Comparison of ENCODE assay signal across 21 cellular contexts in the genomic region with DNA sequence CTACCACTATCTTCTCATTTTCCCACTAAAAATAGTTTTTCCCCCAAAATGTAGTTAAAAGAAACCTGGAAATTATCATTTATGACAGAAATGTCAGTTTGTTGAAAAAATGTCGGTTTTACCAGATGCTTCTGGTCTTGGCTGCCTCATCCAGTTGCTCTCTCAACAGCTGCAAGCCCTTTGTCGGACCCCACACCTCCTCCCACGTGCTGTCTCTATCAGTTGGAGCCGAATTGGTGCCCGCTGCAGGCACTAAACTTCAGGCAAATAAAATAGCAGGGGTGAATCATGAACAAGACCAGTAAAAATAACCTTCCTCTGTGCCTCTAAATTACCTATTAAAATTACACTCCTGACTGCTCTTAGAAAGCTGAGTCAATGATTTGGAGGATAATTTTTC.
DNase-seq lines count a peak whose midpoint lies in the region; ATAC-seq, FAIRE-seq and TF ChIP-seq lines count a peak whose summit lies in the region.
"Had no signal": no experiment of that assay in that cellular context is flagged by ENCODE, and none has a peak within 500 bp of the region (broad histone marks: within the 10 kb centered on the region; RNA-seq: fewer than 3 reads in every experiment).

No MANE protein-coding gene starts in this region.

- H3K27ac ChIP-seq in HEK293 (ENCODE audit: extremely low read depth, low read depth, low read length), result no peak overlapping the region
- H3K27ac ChIP-seq: 22Rv1, A549, C4-2B had no signal

- H3K9me3 ChIP-seq in HEK293 (ENCODE audit: control insufficient read depth, insufficient read depth, low read depth, low read length), result no peaks in the 10 kb centered on the region
- H3K9me3 ChIP-seq: A549, Caco-2 had no signal

- H3K4me1 ChIP-seq in HEK293 (ENCODE audit: control insufficient read depth, insufficient read depth, low read length), result peaks cover 13% of the 10 kb centered on the region
- H3K4me1 ChIP-seq: A549 had no signal

- H3K36me3 ChIP-seq in HEK293 (ENCODE audit: control insufficient read depth in 2 of 2, insufficient read depth in 1 of 2, low read length in 2 of 2), result no peaks in the 10 kb centered on the region

- no peak overlapping the region for H3K4me3 Mint-ChIP-seq in osteocyte (ENCODE audit: unreplicated experiment)
- H3K4me3 Mint-ChIP-seq: CD4-positive, alpha-beta T cell; H9; IgD-negative memory B cell had no signal

- H3K4me3 ChIP-seq in HEK293 (ENCODE audit: low read depth, low read length) (no peak overlapping the region), skeletal muscle cell (ENCODE audit: low read depth, low read length) (no peak overlapping the region)
- H3K4me3 ChIP-seq: A549 had no signal

- DNase-seq in SK-N-DZ (ENCODE audit: low spot score) (peak; percentile 92), left kidney (ENCODE audit: low read depth, low spot score) (peak; percentile 22), skeletal muscle cell (ENCODE audit: low read depth) (peak; percentile 14), NCI-H524 treated with DMSO at 0.1 percent for 48 hours (lab: John Stamatoyannopoulos, UW) (no peak), H54 (ENCODE audit: insufficient read length, low spot score) (no peak), osteocyte (ENCODE audit: extremely low spot score, unreplicated experiment) (no peak)
- DNase-seq: AML-193; Caco-2; CD4-positive, alpha-beta T cell; GDM1; GOT3; H9 had no signal

- POLR2A ChIA-PET in HEK293 (lab: Yijun Ruan, JAX), result no interaction called here

- H3K9me3 Mint-ChIP-seq in osteocyte (ENCODE audit: unreplicated experiment), result no peaks in the 10 kb centered on the region

- H3K27me3 Mint-ChIP-seq in osteocyte (ENCODE audit: unreplicated experiment), result peaks cover 4% of the 10 kb centered on the region
- H3K27me3 Mint-ChIP-seq: CD4-positive, alpha-beta T cell; IgD-negative memory B cell had no signal

- H3K36me3 Mint-ChIP-seq in osteocyte (ENCODE audit: unreplicated experiment), result no peaks in the 10 kb centered on the region
- H3K36me3 Mint-ChIP-seq: IgD-negative memory B cell had no signal

- no peak for TF ChIP-seq POLR2A in H54 (IDR thresholded peaks at IDR 0.05; ENCODE audit: low read depth, low read length)

- no peak for FAIRE-seq in H54 (lab: Jason Lieb, UNC)
- FAIRE-seq: A549, D721Med, HepG2, HTR-8/SVneo had no signal

- CTCF ChIA-PET in HEK293 (lab: Yijun Ruan, JAX), result interaction anchor here (0.6 to 3.8 kb wide), 3 partner anchors 11 to 400 kb away, joined by 3 to 12 read pairs (median 3); no protein-coding TSS in a partner anchor

- H3K27ac Mint-ChIP-seq in osteocyte (ENCODE audit: unreplicated experiment), result no peak overlapping the region
- H3K27ac Mint-ChIP-seq: CD4-positive, alpha-beta T cell; H9; IgD-negative memory B cell had no signal

- no peak for ATAC-seq in HG03135 (IDR thresholded peaks at IDR 0.05; ENCODE audit: unreplicated experiment)
- ATAC-seq: A549, HepG2 had no signal

- no peaks in the 10 kb centered on the region for H3K4me1 Mint-ChIP-seq in osteocyte (ENCODE audit: unreplicated experiment)
- H3K4me1 Mint-ChIP-seq: H9, IgD-negative memory B cell had no signal

- TF ChIP-seq CTCF in HEK293 (tag by site-specific recombination; IDR thresholded peaks at IDR 0.05), result no peak
- TF ChIP-seq CTCF in osteocyte (IDR thresholded peaks at IDR 0.05), result no peak

TF ChIP-seq in HEK293, 187 proteins besides CTCF, POLR2A, EP300 and RAD21 (continues in another document):
- TF ChIP-seq ZNF350 (tag by site-specific recombination; IDR thresholded peaks at IDR 0.05) (no peak), ZNF501 (tag by site-specific recombination; IDR thresholded peaks at IDR 0.05) (no peak), ZNF843 (tag by site-specific recombination; IDR thresholded peaks at IDR 0.05) (peak; percentile 65), ZNF174 (tag by site-specific recombination; IDR thresholded peaks at IDR 0.05) (no peak), ZNF623 (tag by site-specific recombination; IDR thresholded peaks at IDR 0.05) (no peak), ZFHX2 (tag by site-specific recombination; conservative IDR thresholded peaks at IDR 0.05) (peak; percentile 64), ZNF610 (tag by site-specific recombination; IDR thresholded peaks at IDR 0.05; ENCODE audit: borderline replicate concordance) (no peak), GLIS1 (tag by site-specific recombination; IDR thresholded peaks at IDR 0.05) (no peak), ZNF514 (tag by site-specific recombination; IDR thresholded peaks at IDR 0.05) (no peak), ZNF266 (tag by site-specific recombination; IDR thresholded peaks at IDR 0.05; ENCODE audit: low read depth) (no peak), GFI1B (tag by site-specific recombination; IDR thresholded peaks at IDR 0.05) (no peak), ZNF677 (tag by site-specific recombination; IDR thresholded peaks at IDR 0.05) (no peak), ZBTB7A (tag by site-specific recombination; IDR thresholded peaks at IDR 0.05; ENCODE audit: low read depth) (no peak), ZBTB17 (tag by site-specific recombination; IDR thresholded peaks at IDR 0.05) (peak; percentile 50), ZNF747 (tag by site-specific recombination; IDR thresholded peaks at IDR 0.05) (no peak), IKZF3 (tag by site-specific recombination; IDR thresholded peaks at IDR 0.05) (no peak), ZNF654 (tag by site-specific recombination; IDR thresholded peaks at IDR 0.05; ENCODE audit: low read depth) (no peak), KLF10 (tag by site-specific recombination; IDR thresholded peaks at IDR 0.05) (0 out of 2 replicates have a peak, but pooled peaks have one; percentile 14), FEZF1 (tag by site-specific recombination; IDR thresholded peaks at IDR 0.05) (peak; percentile 78), ZNF658 (tag by site-specific recombination; IDR thresholded peaks at IDR 0.05) (no peak), ZNF48 (tag by site-specific recombination; IDR thresholded peaks at IDR 0.05) (no peak)
- TF ChIP-seq, protein P1, sequence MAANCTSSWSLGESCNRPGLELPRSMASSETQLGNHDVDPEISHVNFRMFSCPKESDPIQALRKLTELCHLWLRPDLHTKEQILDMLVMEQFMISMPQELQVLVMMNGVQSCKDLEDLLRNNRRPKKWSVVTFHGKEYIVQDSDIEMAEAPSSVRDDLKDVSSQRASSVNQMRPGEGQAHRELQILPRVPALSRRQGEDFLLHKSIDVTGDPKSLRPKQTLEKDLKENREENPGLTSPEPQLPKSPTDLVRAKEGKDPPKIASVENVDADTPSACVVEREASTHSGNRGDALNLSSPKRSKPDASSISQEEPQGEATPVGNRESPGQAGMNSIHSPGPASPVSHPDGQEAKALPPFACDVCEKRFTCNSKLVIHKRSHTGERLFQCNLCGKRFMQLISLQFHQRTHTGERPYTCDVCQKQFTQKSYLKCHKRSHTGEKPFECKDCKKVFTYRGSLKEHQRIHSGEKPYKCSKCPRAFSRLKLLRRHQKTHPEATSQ (tag by site-specific recombination; IDR thresholded peaks at IDR 0.05), result no peak
- TF ChIP-seq, protein P2, sequence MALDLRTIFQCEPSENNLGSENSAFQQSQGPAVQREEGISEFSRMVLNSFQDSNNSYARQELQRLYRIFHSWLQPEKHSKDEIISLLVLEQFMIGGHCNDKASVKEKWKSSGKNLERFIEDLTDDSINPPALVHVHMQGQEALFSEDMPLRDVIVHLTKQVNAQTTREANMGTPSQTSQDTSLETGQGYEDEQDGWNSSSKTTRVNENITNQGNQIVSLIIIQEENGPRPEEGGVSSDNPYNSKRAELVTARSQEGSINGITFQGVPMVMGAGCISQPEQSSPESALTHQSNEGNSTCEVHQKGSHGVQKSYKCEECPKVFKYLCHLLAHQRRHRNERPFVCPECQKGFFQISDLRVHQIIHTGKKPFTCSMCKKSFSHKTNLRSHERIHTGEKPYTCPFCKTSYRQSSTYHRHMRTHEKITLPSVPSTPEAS (tag by site-specific recombination; IDR thresholded peaks at IDR 0.05), result no peak
- TF ChIP-seq, protein P3, sequence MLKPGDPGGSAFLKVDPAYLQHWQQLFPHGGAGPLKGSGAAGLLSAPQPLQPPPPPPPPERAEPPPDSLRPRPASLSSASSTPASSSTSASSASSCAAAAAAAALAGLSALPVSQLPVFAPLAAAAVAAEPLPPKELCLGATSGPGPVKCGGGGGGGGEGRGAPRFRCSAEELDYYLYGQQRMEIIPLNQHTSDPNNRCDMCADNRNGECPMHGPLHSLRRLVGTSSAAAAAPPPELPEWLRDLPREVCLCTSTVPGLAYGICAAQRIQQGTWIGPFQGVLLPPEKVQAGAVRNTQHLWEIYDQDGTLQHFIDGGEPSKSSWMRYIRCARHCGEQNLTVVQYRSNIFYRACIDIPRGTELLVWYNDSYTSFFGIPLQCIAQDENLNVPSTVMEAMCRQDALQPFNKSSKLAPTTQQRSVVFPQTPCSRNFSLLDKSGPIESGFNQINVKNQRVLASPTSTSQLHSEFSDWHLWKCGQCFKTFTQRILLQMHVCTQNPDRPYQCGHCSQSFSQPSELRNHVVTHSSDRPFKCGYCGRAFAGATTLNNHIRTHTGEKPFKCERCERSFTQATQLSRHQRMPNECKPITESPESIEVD (tag by site-specific recombination; IDR thresholded peaks at IDR 0.05), result peak; percentile 70

Comparison
In these comparisons a context has a peak if more than half of its experiments do, and no peak if none do; other contexts are left out.
1. DNase-seq: peak in SK-N-DZ (single experiment), left kidney (single experiment) and skeletal muscle cell (single experiment); none in NCI-H524 treated with DMSO at 0.1 percent for 48 hours (single experiment), H54 (single experiment) and osteocyte (single experiment).